Comparison of ENCODE assay signal across 16 cellular contexts in genomic region chr2:9250498-9251153, GRCh38. TPM values are rescaled to one million over a fixed set of nuclear protein-coding genes. Genes with fewer than 3 reads are reported as not detected.
DNase-seq lines count a peak whose midpoint lies in the region; ATAC-seq and TF ChIP-seq lines count a peak whose summit lies in the region.
"Had no signal": no experiment of that assay in that cellular context is flagged by ENCODE, and none has a peak within 500 bp of the region (broad histone marks: within the 10 kb centered on the region; RNA-seq: fewer than 3 reads in every experiment).

No MANE protein-coding gene starts in this region.

- H3K27ac ChIP-seq in right atrium auricular region = peak overlapping the region; percentile 37 to 64
- H3K27ac ChIP-seq in endodermal cell (ENCODE audit: low read depth, low read length) = peak overlapping the region; percentile 64
- peak overlapping the region; percentile 14 for H3K27ac ChIP-seq in muscle layer of duodenum (ENCODE audit: low read length)

- H3K9me3 Mint-ChIP-seq in endodermal cell = no peaks in the 10 kb centered on the region
- H3K9me3 Mint-ChIP-seq: WTC11 had no signal

- H3K9ac ChIP-seq in endodermal cell (ENCODE audit: extremely low read depth, low read length, poor library complexity, severe bottlenecking) = no peak overlapping the region

- no peaks in the 10 kb centered on the region for H3K9me3 ChIP-seq in right atrium auricular region
- no peaks in the 10 kb centered on the region for H3K9me3 ChIP-seq in endodermal cell (ENCODE audit: control insufficient read depth, low read length)
- no peaks in the 10 kb centered on the region for H3K9me3 ChIP-seq in muscle layer of duodenum (ENCODE audit: control insufficient read depth in 1 of 2, low read length in 2 of 2)
- H3K9me3 ChIP-seq: HAP-1 had no signal

- TF ChIP-seq CTCF in right atrium auricular region (IDR thresholded peaks at IDR 0.05) (no peak), endodermal cell (conservative IDR thresholded peaks at IDR 0.05) (no peak), lower leg skin (IDR thresholded peaks at IDR 0.05) (no peak)

- WGBS in endodermal cell (ENCODE audit: insufficient coverage in 1 of 2, insufficient read length in 1 of 2), 2 experiments = 90 to 93% methylated on average over 12 of the region's 12 CpGs
- WGBS in lower leg skin, 2 donors = 71 to 83% methylated on average over 12 of the region's 12 CpGs

- no peaks in the 10 kb centered on the region for H3K36me3 ChIP-seq in right atrium auricular region
- no peaks in the 10 kb centered on the region for H3K36me3 ChIP-seq in endodermal cell (ENCODE audit: control insufficient read depth, insufficient read depth, low read length)
- H3K36me3 ChIP-seq in muscle layer of duodenum (ENCODE audit: control insufficient read depth in 1 of 2, insufficient read depth in 2 of 2, low read length in 2 of 2) = no peaks in the 10 kb centered on the region
- H3K36me3 ChIP-seq: HAP-1 had no signal

- no peak overlapping the region for H3K4me3 ChIP-seq in right atrium auricular region
- no peak overlapping the region for H3K4me3 ChIP-seq in endodermal cell (ENCODE audit: low read length)
- H3K4me3 ChIP-seq in muscle layer of duodenum (ENCODE audit: low read depth in 1 of 2, low read length in 2 of 2) = no peak overlapping the region
- H3K4me3 ChIP-seq in lower leg skin (ENCODE audit: low read depth, poor library complexity, severe bottlenecking) = no peak overlapping the region
- H3K4me3 ChIP-seq: HAP-1 had no signal

- intact Hi-C loops in Right ventricle myocardium superior (cut with DNase I) (no loop called here), lower leg skin (cut with DNase I; ENCODE audit: low total_unique reads) (no loop called here)

- TF ChIP-seq POLR2A in lower leg skin (IDR thresholded peaks at IDR 0.05) = no peak

- H3K27me3 Mint-ChIP-seq in endodermal cell (ENCODE audit: insufficient read depth) = peaks cover 4% of the 10 kb centered on the region

- H3K4me1 ChIP-seq in right atrium auricular region (peaks cover 0 to 65% of the 10 kb centered on the region in 2 donors), endodermal cell (ENCODE audit: control insufficient read depth, insufficient read depth, low read length) (no peaks in the 10 kb centered on the region), muscle layer of duodenum (ENCODE audit: control insufficient read depth in 1 of 2, insufficient read depth in 2 of 2, low read length in 2 of 2) (peaks cover 15 to 23% of the 10 kb centered on the region in 2 donors)
- H3K4me1 ChIP-seq: HAP-1 had no signal

- H3K27ac Mint-ChIP-seq in endodermal cell = no peak overlapping the region
- H3K27ac Mint-ChIP-seq: WTC11 had no signal

- H3K36me3 Mint-ChIP-seq in endodermal cell (ENCODE audit: low read depth) = no peaks in the 10 kb centered on the region
- H3K36me3 Mint-ChIP-seq: WTC11 had no signal

- no peak for ATAC-seq in Right ventricle myocardium superior (ENCODE audit: poor library complexity)
- ATAC-seq: WTC11 had no signal

- DNase-seq in right atrium auricular region (ENCODE audit: low spot score) = no peak
- no peak for DNase-seq in Right ventricle myocardium superior
- no peak for DNase-seq in endodermal cell
- no peak for DNase-seq in lower leg skin (ENCODE audit: low spot score in 2 of 2)
- DNase-seq in NCI-H2107 (lab: John Stamatoyannopoulos, UW) = no peak
- DNase-seq in amniotic stem cell (lab: John Stamatoyannopoulos, UW) = no peak
- DNase-seq in NCI-H187 treated with DMSO at 0.1 percent for 48 hours (lab: John Stamatoyannopoulos, UW) = no peak
- DNase-seq: activated CD8-positive, alpha-beta memory T cell treated with anti-CD3 and anti-CD28 coated beads, Interleukin-2, amount 50 U/mL, for 48 hours; Kasumi-1; left cardiac atrium; NCI-H1694 treated with DMSO at 0.1 percent for 48 hours; stimulated activated CD4-positive, alpha-beta T cell treated with anti-CD3 and anti-CD28 coated beads, Interleukin-15, amount 100 ng/mL, for 24 hours; trophoblast cell had no signal

- H3K4me1 Mint-ChIP-seq in endodermal cell = peaks cover 6% of the 10 kb centered on the region

- H3K27me3 ChIP-seq in right atrium auricular region = no peaks in the 10 kb centered on the region
- no peaks in the 10 kb centered on the region for H3K27me3 ChIP-seq in endodermal cell (ENCODE audit: control insufficient read depth, insufficient read depth, low read length, poor library complexity, severe bottlenecking)
- no peaks in the 10 kb centered on the region for H3K27me3 ChIP-seq in muscle layer of duodenum (ENCODE audit: low read depth, low read length)

- no peak overlapping the region for H3K4me3 Mint-ChIP-seq in endodermal cell
- H3K4me3 Mint-ChIP-seq: WTC11 had no signal

RNA-seq across cellular contexts. Expression of gene ASAP2, which starts 44.0 kb away (rescaled TPM):
- 10 to 100 TPM; 13.2 to 20.3 TPM for total RNA-seq in right atrium auricular region
- 10.7 TPM for total RNA-seq in Right ventricle myocardium superior
- 10 to 100 TPM; 11.8 to 20.4 TPM for total RNA-seq in endodermal cell
- polyA plus RNA-seq in endodermal cell (2013, experiment 1 of 2) = 45.7 TPM
- polyA plus RNA-seq in endodermal cell (2013, experiment 2 of 2) = 45.8 TPM
- 10 to 100 TPM; 30.4 to 40.7 (median 33.1) TPM for total RNA-seq in lower leg skin

Comparison
In these comparisons a context has a peak if more than half of its experiments do, and no peak if none do; other contexts are left out.
1. H3K27ac ChIP-seq: peak in every context shown above with its lines; median percentile 64 in endodermal cell; 50 in right atrium auricular region; 14 in muscle layer of duodenum.